In genomic region chrX:70509078-70509477, GRCh38 we compare ENCODE assay signal across 19 cellular contexts.
DNase-seq lines count a peak whose midpoint lies in the region; ATAC-seq, FAIRE-seq and TF ChIP-seq lines count a peak whose summit lies in the region.
"Had no signal": no experiment of that assay in that cellular context is flagged by ENCODE, and none has a peak within 500 bp of the region (broad histone marks: within the 10 kb centered on the region; RNA-seq: fewer than 3 reads in every experiment).

No MANE protein-coding gene starts in this region.

- CTCF ChIA-PET in PC-9 (lab: Charles Lee) (no interaction called here), K562 (lab: Yijun Ruan, JAX; ENCODE audit: low intra/inter-chr PET ratio) (no interaction called here)

- no peaks in the 10 kb centered on the region for H3K27me3 ChIP-seq in PC-9 (ENCODE audit: insufficient read depth, low read depth)
- peaks cover 0 to 4% of the 10 kb centered on the region in 2 experiments; a peak in 2 of 5 replicates for H3K27me3 ChIP-seq in K562 (ENCODE audit: control insufficient read depth in 2 of 2, insufficient read depth in 2 of 2, low read length in 2 of 2)
- H3K27me3 ChIP-seq: foreskin keratinocyte, left lung, MG63, right atrium auricular region had no signal

- peak; percentile 37 for ATAC-seq in GM19452 (IDR thresholded peaks at IDR 0.05; ENCODE audit: unreplicated experiment)
- no peak for ATAC-seq in K562
- ATAC-seq: foreskin keratinocyte had no signal

- no peak overlapping the region for H3K9ac ChIP-seq in K562 (ENCODE audit: insufficient read depth in 1 of 2, low read depth in 2 of 2, low read length in 2 of 2)

- no peaks in the 10 kb centered on the region for H3K9me1 ChIP-seq in K562 (ENCODE audit: control insufficient read depth, insufficient read depth, low read length)

- WGBS in K562 (ENCODE audit: insufficient coverage, low coverage, missing lambda C conversion rate), result 5% methylated on average over 4 of the region's 4 CpGs

- no peaks in the 10 kb centered on the region for H3K9me3 ChIP-seq in PC-9 (ENCODE audit: insufficient read depth, low read depth)
- no peaks in the 10 kb centered on the region for H3K9me3 ChIP-seq in K562 (replicated peaks; ENCODE audit: control insufficient read depth, insufficient read depth, low read depth, low read length)
- H3K9me3 ChIP-seq: left lung, MG63, right atrium auricular region had no signal

- TF ChIP-seq CTCF in PC-9 (conservative IDR thresholded peaks at IDR 0.05), result no peak
- TF ChIP-seq CTCF in K562 (IDR thresholded peaks at IDR 0.05 in 2 of 3, conservative IDR thresholded peaks at IDR 0.05 in 1 of 3; ENCODE audit: insufficient read depth in 2 of 3, low read depth in 1 of 3, low read length in 3 of 3), result no peak
- no peak for TF ChIP-seq CTCF in GM10266 (IDR thresholded peaks at IDR 0.05; ENCODE audit: control insufficient read depth, insufficient read depth, low read depth, missing control alignments)

- H2AFZ ChIP-seq in PC-9 (no peak overlapping the region), K562 (ENCODE audit: low read depth, low read length) (no peak overlapping the region)

- POLR2A ChIA-PET in PC-9 (lab: Charles Lee; ENCODE audit: unreplicated experiment) (no interaction called here), K562 (lab: Yijun Ruan, JAX) (no interaction called here)

- H3K4me1 ChIP-seq in PC-9 (replicated peaks; ENCODE audit: insufficient read depth) (peaks cover 12% of the 10 kb centered on the region), K562 (replicated peaks in 1 of 2; ENCODE audit: control insufficient read depth in 2 of 2, insufficient read depth in 2 of 2, low read length in 2 of 2) (no peaks in the 10 kb centered on the region; a peak in 1 of 5 replicates)
- H3K4me1 ChIP-seq: foreskin keratinocyte, left lung, right atrium auricular region had no signal

- no peak for TF ChIP-seq RAD21 in K562 (CRISPR knock-in tag; conservative IDR thresholded peaks at IDR 0.05 in 1 of 2, IDR thresholded peaks at IDR 0.05 in 1 of 2)

- no peak overlapping the region for H3K27ac ChIP-seq in PC-9
- H3K27ac ChIP-seq in K562 (ENCODE audit: extremely low read depth, low read depth, low read length), result no peak overlapping the region
- H3K27ac ChIP-seq: foreskin keratinocyte, left lung, right atrium auricular region had no signal

- TSS peak; percentile 10 for BruUV-seq in PC-9 (replicated peaks; lab: Mats Ljungman, UMichigan)
- no TSS peak for BruUV-seq in K562 (replicated peaks; lab: Mats Ljungman, UMichigan)

- intact Hi-C loops in PC-9 (cut with micrococcal nuclease; ENCODE audit: unreplicated experiment) (no loop called here), K562 (cut with micrococcal nuclease) (no loop called here)

- H3K4me2 ChIP-seq in PC-9 (peak overlapping the region; percentile 26; the same call in 1 of the 2 replicates), K562 (ENCODE audit: insufficient read depth, low read length) (no peak overlapping the region)

- peak; percentile 22 for DNase-seq in NCI-H2029 treated with DMSO at 0.1 percent for 48 hours (lab: John Stamatoyannopoulos, UW)
- no peak for DNase-seq in NCI-H2029 (lab: John Stamatoyannopoulos, UW)
- DNase-seq in PC-9, result no peak
- DNase-seq in K562 (ENCODE audit: extremely low read depth in 1 of 4, low spot score in 3 of 4), result no peak
- no peak for DNase-seq in T-helper 1 cell
- no peak for DNase-seq in GM10266 (ENCODE audit: extremely low spot score)
- DNase-seq in AG08395 (ENCODE audit: low spot score), result no peak
- DNase-seq: activated CD4-positive, alpha-beta T cell treated with anti-CD3 and anti-CD28 coated beads, Interleukin-2, amount 50 U/mL, for 1 hour; activated T-cell treated with anti-CD3 and anti-CD28 coated beads, Interleukin-2, amount 50 U/mL, for 1 hour; erythroblast; foreskin keratinocyte; H7; left lung; NCI-H2171 treated with DMSO at 0.1 percent for 48 hours; NCI-H524 treated with DMSO at 0.1 percent for 48 hours; SW 1271 had no signal

- in situ Hi-C loops in K562 (cut with MboI), result no loop called here

- no peaks in the 10 kb centered on the region for H3F3A ChIP-seq in PC-9 (ENCODE audit: insufficient read depth, low read depth)

- TF ChIP-seq EP300 in K562 (IDR thresholded peaks at IDR 0.05; ENCODE audit: low read length), result no peak

- H3K9me2 ChIP-seq in PC-9 (ENCODE audit: insufficient read depth), result no peaks in the 10 kb centered on the region

- no peaks in the 10 kb centered on the region for H3K36me3 ChIP-seq in PC-9 (ENCODE audit: low read depth)
- H3K36me3 ChIP-seq in K562 (ENCODE audit: control insufficient read depth, insufficient read depth, low read length), result no peaks in the 10 kb centered on the region
- H3K36me3 ChIP-seq: left lung, MG63, right atrium auricular region had no signal

- H3K79me2 ChIP-seq in PC-9 (ENCODE audit: low read depth) (no peaks in the 10 kb centered on the region), K562 (ENCODE audit: control insufficient read depth, insufficient read depth, low read length) (no peaks in the 10 kb centered on the region)

- no peak overlapping the region for H3K4me3 ChIP-seq in PC-9
- no peak overlapping the region for H3K4me3 ChIP-seq in K562
- H3K4me3 ChIP-seq: left lung, MG63, right atrium auricular region had no signal

- no peak for TF ChIP-seq POLR2A in K562 (conservative IDR thresholded peaks at IDR 0.05)

- no peak for FAIRE-seq in K562 (lab: Jason Lieb, UNC)

- H4K20me1 ChIP-seq in PC-9 (ENCODE audit: insufficient read depth), result no peaks in the 10 kb centered on the region
- 0 out of 2 replicates have a peak, but pooled peaks cover 2% of the 10 kb centered on the region for H4K20me1 ChIP-seq in K562 (replicated peaks; ENCODE audit: control insufficient read depth, insufficient read depth, low read length)

TF ChIP-seq in K562, 482 proteins besides CTCF, POLR2A, EP300 and RAD21 (continues in another document):
- TF ChIP-seq MEIS2 (IDR thresholded peaks at IDR 0.05; ENCODE audit: partially characterized antibody), result peak; percentile 60
- no peak for TF ChIP-seq FOXK2 (conservative IDR thresholded peaks at IDR 0.05 in 1 of 2, IDR thresholded peaks at IDR 0.05 in 1 of 2; ENCODE audit: low read depth in 2 of 2)
- TF ChIP-seq BACH1 (tag; IDR thresholded peaks at IDR 0.05), result no peak
- 0 out of 2 replicates have a peak, but pooled peaks have one; percentile 23 for TF ChIP-seq BHLHE40 (IDR thresholded peaks at IDR 0.05; ENCODE audit: low read length)
- TF ChIP-seq, protein P1, sequence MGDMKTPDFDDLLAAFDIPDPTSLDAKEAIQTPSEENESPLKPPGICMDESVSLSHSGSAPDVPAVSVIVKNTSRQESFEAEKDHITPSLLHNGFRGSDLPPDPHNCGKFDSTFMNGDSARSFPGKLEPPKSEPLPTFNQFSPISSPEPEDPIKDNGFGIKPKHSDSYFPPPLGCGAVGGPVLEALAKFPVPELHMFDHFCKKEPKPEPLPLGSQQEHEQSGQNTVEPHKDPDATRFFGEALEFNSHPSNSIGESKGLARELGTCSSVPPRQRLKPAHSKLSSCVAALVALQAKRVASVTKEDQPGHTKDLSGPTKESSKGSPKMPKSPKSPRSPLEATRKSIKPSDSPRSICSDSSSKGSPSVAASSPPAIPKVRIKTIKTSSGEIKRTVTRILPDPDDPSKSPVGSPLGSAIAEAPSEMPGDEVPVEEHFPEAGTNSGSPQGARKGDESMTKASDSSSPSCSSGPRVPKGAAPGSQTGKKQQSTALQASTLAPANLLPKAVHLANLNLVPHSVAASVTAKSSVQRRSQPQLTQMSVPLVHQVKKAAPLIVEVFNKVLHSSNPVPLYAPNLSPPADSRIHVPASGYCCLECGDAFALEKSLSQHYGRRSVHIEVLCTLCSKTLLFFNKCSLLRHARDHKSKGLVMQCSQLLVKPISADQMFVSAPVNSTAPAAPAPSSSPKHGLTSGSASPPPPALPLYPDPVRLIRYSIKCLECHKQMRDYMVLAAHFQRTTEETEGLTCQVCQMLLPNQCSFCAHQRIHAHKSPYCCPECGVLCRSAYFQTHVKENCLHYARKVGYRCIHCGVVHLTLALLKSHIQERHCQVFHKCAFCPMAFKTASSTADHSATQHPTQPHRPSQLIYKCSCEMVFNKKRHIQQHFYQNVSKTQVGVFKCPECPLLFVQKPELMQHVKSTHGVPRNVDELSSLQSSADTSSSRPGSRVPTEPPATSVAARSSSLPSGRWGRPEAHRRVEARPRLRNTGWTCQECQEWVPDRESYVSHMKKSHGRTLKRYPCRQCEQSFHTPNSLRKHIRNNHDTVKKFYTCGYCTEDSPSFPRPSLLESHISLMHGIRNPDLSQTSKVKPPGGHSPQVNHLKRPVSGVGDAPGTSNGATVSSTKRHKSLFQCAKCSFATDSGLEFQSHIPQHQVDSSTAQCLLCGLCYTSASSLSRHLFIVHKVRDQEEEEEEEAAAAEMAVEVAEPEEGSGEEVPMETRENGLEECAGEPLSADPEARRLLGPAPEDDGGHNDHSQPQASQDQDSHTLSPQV (IDR thresholded peaks at IDR 0.05), result no peak
- TF ChIP-seq ZBTB26 (CRISPR knock-in tag; IDR thresholded peaks at IDR 0.05), result no peak
